Comparison of ENCODE assay signal across 14 cellular contexts in the genomic region with DNA sequence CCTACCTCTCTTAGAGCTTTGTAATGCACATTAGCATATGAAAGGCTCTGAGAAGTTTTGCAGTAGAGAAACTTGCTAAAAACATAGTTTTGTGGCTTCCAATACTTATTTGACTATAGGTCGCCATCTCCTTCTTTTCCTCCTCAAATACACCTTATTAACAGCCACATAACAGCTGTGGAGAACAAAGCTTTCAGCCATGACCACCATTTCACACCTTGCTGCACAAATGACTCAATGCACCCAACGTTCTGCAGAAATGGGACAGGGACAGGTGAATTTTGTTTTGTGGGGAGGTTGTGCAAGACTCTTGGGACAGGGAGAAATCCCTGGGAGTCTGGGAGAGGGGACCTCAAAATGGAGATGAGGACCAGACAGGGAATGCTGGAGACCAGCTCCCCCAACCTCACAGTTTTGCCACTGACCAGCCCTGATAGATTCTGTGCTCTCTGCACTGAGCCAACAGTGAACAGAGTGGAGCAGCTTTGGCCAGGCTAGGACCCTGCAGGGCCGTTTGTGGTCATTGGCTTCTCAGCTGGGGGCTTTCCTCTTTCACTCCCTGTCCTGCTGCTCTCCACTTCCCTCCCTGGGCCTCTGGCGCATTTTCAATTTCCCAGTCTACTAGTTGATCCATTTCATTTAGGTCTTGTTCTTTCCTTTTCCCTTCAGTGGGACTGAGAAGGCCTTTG. TPM values are rescaled to one million over a fixed set of nuclear protein-coding genes. Genes with fewer than 3 reads are reported as not detected.
DNase-seq lines count a peak whose midpoint lies in the region; ATAC-seq, FAIRE-seq and TF ChIP-seq lines count a peak whose summit lies in the region.
"Had no signal": no experiment of that assay in that cellular context is flagged by ENCODE, and none has a peak within 500 bp of the region (broad histone marks: within the 10 kb centered on the region; RNA-seq: fewer than 3 reads in every experiment).

No MANE protein-coding gene starts in this region.

- TF ChIP-seq POLR2A in GM12878 (IDR thresholded peaks at IDR 0.05; ENCODE audit: low read depth, low read length) = no peak

- no peak overlapping the region for H3K27ac ChIP-seq in GM12878 (ENCODE audit: control insufficient read depth, insufficient read depth)
- H3K27ac ChIP-seq: colonic mucosa had no signal

- no peak overlapping the region; the same call in 1 of the 2 replicates for H3K4me2 ChIP-seq in GM12878 (ENCODE audit: control insufficient read depth, insufficient read depth)

- ATAC-seq in GM18873 (IDR thresholded peaks at IDR 0.05; ENCODE audit: low FRiP score, unreplicated experiment) (peak; percentile 65), GM21447 (IDR thresholded peaks at IDR 0.05; ENCODE audit: unreplicated experiment) (peak; percentile 94), HG03039 (IDR thresholded peaks at IDR 0.05; ENCODE audit: unreplicated experiment) (peak; percentile 83), GM12878 (peak; percentile 87), mucosa of descending colon (no peak)
- ATAC-seq: natural killer cell, sciatic nerve had no signal

- peak; percentile 81 for FAIRE-seq in GM12878 (lab: Jason Lieb, UNC)
- FAIRE-seq: islet of Langerhans had no signal

- H3K4me3 ChIP-seq in GM12878 = no peak overlapping the region
- no peak overlapping the region for H3K4me3 ChIP-seq in mucosa of descending colon
- H3K4me3 ChIP-seq: colonic mucosa had no signal

- H3K79me2 ChIP-seq in GM12878 (ENCODE audit: control insufficient read depth, insufficient read depth, low read length) = no peaks in the 10 kb centered on the region

- RAD21 ChIA-PET in GM12878 (lab: Charles Lee; ENCODE audit: unreplicated experiment) = no interaction called here

- peak; percentile 45 to 77; a peak in 3 of 4 replicates for TF ChIP-seq EP300 in GM12878 (IDR thresholded peaks at IDR 0.05; ENCODE audit: borderline replicate concordance in 1 of 2, control insufficient read depth in 1 of 2, low read depth in 2 of 2, low read length in 2 of 2)

- H3K36me3 ChIP-seq in GM12878 (ENCODE audit: control insufficient read depth in 2 of 2, insufficient read depth in 2 of 2, low read length in 1 of 2) (no peaks in the 10 kb centered on the region), mucosa of descending colon (ENCODE audit: low read depth) (no peaks in the 10 kb centered on the region)
- H3K36me3 ChIP-seq: colonic mucosa had no signal

- CTCF ChIA-PET in GM12878 (lab: Yijun Ruan, JAX) = no interaction called here

- no peaks in the 10 kb centered on the region for H4K20me1 ChIP-seq in GM12878 (ENCODE audit: control insufficient read depth, insufficient read depth)

- in situ Hi-C loops in GM12878 (cut with MboI) = no loop called here

- POLR2A ChIA-PET in GM12878 (lab: Charles Lee) = interaction anchor here (0.6 to 0.7 kb wide), 2 partner anchors 37 to 619 kb away, joined by 3 to 5 read pairs; no protein-coding TSS in a partner anchor

- TF ChIP-seq CTCF in GM12878 (IDR thresholded peaks at IDR 0.05 in 2 of 3, conservative IDR thresholded peaks at IDR 0.05 in 1 of 3; ENCODE audit: control insufficient read depth in 2 of 3, extremely low read depth in 1 of 3, insufficient read depth in 1 of 3, low read depth in 3 of 3, low read length in 3 of 3) (no peak), mucosa of descending colon (IDR thresholded peaks at IDR 0.05) (no peak)

- peak; percentile 48 for DNase-seq in GM12878 (ENCODE audit: low read depth, low spot score)
- DNase-seq in DMS153 (lab: John Stamatoyannopoulos, UW) = no peak
- no peak for DNase-seq in mucosa of descending colon
- no peak for DNase-seq in NCI-H345 (lab: John Stamatoyannopoulos, UW)
- DNase-seq: activated CD4-positive, alpha-beta T cell treated with anti-CD3 and anti-CD28 coated beads, Interleukin-2, amount 10 ng/mL, durations not matched to agents 24 days and 14 days; Caco-2; colonic mucosa; natural killer cell; NCI-H1417 had no signal

- H3K4me1 ChIP-seq in GM12878 (ENCODE audit: control insufficient read depth, insufficient read depth, low read length) (peaks cover 4% of the 10 kb centered on the region), mucosa of descending colon (ENCODE audit: low read depth) (no peaks in the 10 kb centered on the region)
- H3K4me1 ChIP-seq: Caco-2, colonic mucosa had no signal

- WGBS in GM12878 (ENCODE audit: insufficient coverage, insufficient replicate concordance, low lambda C conversion rate, missing lambda C conversion rate) = 6% methylated on average over 4 of the region's 4 CpGs

- intact Hi-C loops in GM12878 (cut with micrococcal nuclease; ENCODE audit: unreplicated experiment) = no loop called here
- intact Hi-C loops in mucosa of descending colon (cut with DNase I, micrococcal nuclease) = no loop called here

- SMC1A ChIA-PET in GM12878 (lab: Charles Lee; ENCODE audit: uncharacterized antibody, unreplicated experiment) = interaction anchor here (0.8 to 1.2 kb wide), 3 partner anchors 11 to 29 kb away, joined by 3 to 4 read pairs (median 4); no protein-coding TSS in a partner anchor

- no peaks in the 10 kb centered on the region; the same call in 2 of the 3 replicates for H3K9me3 ChIP-seq in GM12878 (replicated peaks; ENCODE audit: control insufficient read depth, insufficient read depth, low read length)
- H3K9me3 ChIP-seq in mucosa of descending colon = no peaks in the 10 kb centered on the region
- H3K9me3 ChIP-seq: Caco-2, colonic mucosa had no signal

- no peak overlapping the region for H2AFZ ChIP-seq in GM12878 (ENCODE audit: control insufficient read depth, low read depth, low read length)

- H3K27me3 ChIP-seq in GM12878 (replicated peaks in 1 of 2; ENCODE audit: control insufficient read depth in 2 of 2, insufficient read depth in 2 of 2, low read length in 1 of 2) = no peaks in the 10 kb centered on the region
- H3K27me3 ChIP-seq: colonic mucosa had no signal

- no peak for TF ChIP-seq RAD21 in GM12878 (IDR thresholded peaks at IDR 0.05; ENCODE audit: insufficient read depth, low read depth, low read length)

- H3K9ac ChIP-seq in GM12878 (ENCODE audit: control insufficient read depth, insufficient read depth, low read length) = no peak overlapping the region

- no TSS peak for BruUV-seq in GM12878 (replicated peaks; lab: Mats Ljungman, UMichigan)

TF ChIP-seq in GM12878, 131 proteins besides CTCF, POLR2A, EP300 and RAD21 (continues in another document):
- no peak for TF ChIP-seq NBN (IDR thresholded peaks at IDR 0.05)
- no peak for TF ChIP-seq MYC (IDR thresholded peaks at IDR 0.05; ENCODE audit: insufficient read depth, insufficient read length, insufficient replicate concordance, low read length, severe bottlenecking)
- no peak for TF ChIP-seq SMAD1 (IDR thresholded peaks at IDR 0.05; ENCODE audit: low read depth, partially characterized antibody)
- TF ChIP-seq MTA2 (IDR thresholded peaks at IDR 0.05; ENCODE audit: low read depth) = peak; percentile 82
- TF ChIP-seq RUNX3 (IDR thresholded peaks at IDR 0.05; ENCODE audit: low read length) = peak; percentile 92
- TF ChIP-seq PAX5 (IDR thresholded peaks at IDR 0.05; ENCODE audit: borderline replicate concordance, low read depth, low read length) = peak; percentile 98
- no peak for TF ChIP-seq ZNF622 (IDR thresholded peaks at IDR 0.05)
- peak; percentile 51; the same call in 1 of the 2 replicates for TF ChIP-seq RELB (IDR thresholded peaks at IDR 0.05; ENCODE audit: low read depth)
- TF ChIP-seq YBX1 (IDR thresholded peaks at IDR 0.05) = no peak
- TF ChIP-seq CHD2 (IDR thresholded peaks at IDR 0.05; ENCODE audit: borderline replicate concordance, low read depth, low read length) = no peak
- TF ChIP-seq IRF5 (IDR thresholded peaks at IDR 0.05; ENCODE audit: borderline replicate concordance) = no peak

RNA-seq across cellular contexts. Expression of gene FRMPD3, which starts 16.6 kb away (rescaled TPM):
- 0.91 and 0.98 TPM in 2 replicates for total RNA-seq in GM12878 (2013; cell fraction: nucleolus; rRNA removed)
- total RNA-seq in GM12878 (2014; rRNA removed) (0.06 TPM in 1 of 2 replicates, not detected in the other), GM12878 (2014; rRNA removed; fragmentation: Illumina TruSeq; extraction: Trizol) (not detected in 2 replicates), GM12878 (2021) (0.05 TPM in 1 of 2 replicates, not detected in the other), mucosa of descending colon (under 1 TPM in 2 of 3 donors, not detected in 1; 0.22 TPM)
- not detected for polyA plus RNA-seq in GM12878 (2011; ENCODE audit: low read depth)
- polyA plus RNA-seq in GM12878 (2011; rRNA removed) (0.01 and 0.04 TPM in 2 replicates), GM12878 (2014; fragmentation: Illumina TruSeq; extraction: Trizol) (0.01 TPM in 1 of 2 replicates, not detected in the other), GM12878 (2014; fragmentation: Nextera tagmentation; extraction: Ambion mirVana) (not detected), GM12878 (2014; rRNA removed) (0.03 TPM in 1 of 2 replicates, not detected in the other), GM12878 (2016; fragmentation: Nextera tagmentation; extraction: Ambion mirVana) (not detected)
- 0.06 and 0.07 TPM in 2 replicates for polyA plus RNA-seq in GM12878 (2011; cell fraction: cytosol; rRNA removed)
- polyA plus RNA-seq in GM12878 (2011; cell fraction: nucleus; rRNA removed) = 0.25 and 0.27 TPM in 2 replicates
- polyA plus RNA-seq in GM12878 (2012) = not detected in 2 replicates
- polyA minus RNA-seq in GM12878 (2011; rRNA and poly(A)+ RNA removed) = 0.10 TPM in 1 of 2 replicates, not detected in the other
- polyA minus RNA-seq in GM12878 (2011; cell fraction: cytosol; rRNA and poly(A)+ RNA removed) = not detected in 2 replicates
- under 0.01 and 0.10 TPM in 2 replicates for polyA minus RNA-seq in GM12878 (2011; cell fraction: nucleus; rRNA and poly(A)+ RNA removed)
- total RNA-seq: activated CD4-positive, alpha-beta T cell treated with anti-CD3 and anti-CD28 coated beads, Interleukin-2, amount 10 ng/mL, durations not matched to agents 24 days and 14 days had no signal
